ENCODE assay signal across 27 cellular contexts in genomic region chr16:27717726-27718125, GRCh38.
DNase-seq lines count a peak whose midpoint lies in the region; ATAC-seq, FAIRE-seq and TF ChIP-seq lines count a peak whose summit lies in the region.
"Had no signal": no experiment of that assay in that cellular context is flagged by ENCODE, and none has a peak within 500 bp of the region (broad histone marks: within the 10 kb centered on the region; RNA-seq: fewer than 3 reads in every experiment).

No MANE protein-coding gene starts in this region.

- no peaks in the 10 kb centered on the region for H4K20me1 ChIP-seq in BLaER1

- H2AK5ac ChIP-seq in trophoblast cell (ENCODE audit: low read length) = no peak overlapping the region

- peaks cover 7% of the 10 kb centered on the region for H3K4me1 Mint-ChIP-seq in endodermal cell
- H3K4me1 Mint-ChIP-seq: B cell; stimulated activated naive B cell treated with anti-CD40 and anti-IgM and Interleukin-4, amounts not matched to agents 10 μg/mL and 1 μg/mL and 100 μg/mL, for 72 hours had no signal

- peak; percentile 88 for DNase-seq in NCI-H82 (lab: John Stamatoyannopoulos, UW)
- DNase-seq in endodermal cell = no peak
- no peak for DNase-seq in trophoblast cell
- no peak for DNase-seq in H54 (ENCODE audit: insufficient read length, low spot score)
- no peak for DNase-seq in dermis blood vessel endothelial cell
- DNase-seq in NK-92 treated with Interleukin-12 subunit alpha and Interleukin-12 subunit beta, amount 100 ng/mL, for 24 hours (lab: John Stamatoyannopoulos, UW) = no peak
- DNase-seq: activated CD4-positive, alpha-beta T cell treated with anti-CD3 and anti-CD28 coated beads, Interleukin-2, amount 50 U/mL, for 48 hours; activated gamma-delta T cell; Caco-2; foreskin fibroblast; HFFc6; Kasumi-1; left ventricle myocardium inferior; NCI-H1105; NCI-H2081; nephron progenitor cell; stimulated activated naive B cell treated with anti-CD40 and anti-IgM and Interleukin-4, amounts not matched to agents 10 μg/mL and 1 μg/mL and 100 μg/mL, for 72 hours; transverse colon had no signal

- no peaks in the 10 kb centered on the region for H3K27me3 Mint-ChIP-seq in endodermal cell (ENCODE audit: insufficient read depth)
- H3K27me3 Mint-ChIP-seq: B cell; stimulated activated naive B cell treated with anti-CD40 and anti-IgM and Interleukin-4, amounts not matched to agents 10 μg/mL and 1 μg/mL and 100 μg/mL, for 72 hours had no signal

- no peak overlapping the region for H2BK5ac ChIP-seq in trophoblast cell (ENCODE audit: low read depth, low read length, poor library complexity)

- H3K4me3 ChIP-seq in BLaER1 (no peak overlapping the region), endodermal cell (ENCODE audit: low read length) (no peak overlapping the region), trophoblast cell (ENCODE audit: low read depth, low read length) (no peak overlapping the region)
- H3K4me3 ChIP-seq: left ventricle myocardium inferior, SK-N-MC, transverse colon had no signal

- no peaks in the 10 kb centered on the region for H3K9me3 ChIP-seq in BLaER1
- no peaks in the 10 kb centered on the region for H3K9me3 ChIP-seq in endodermal cell (ENCODE audit: control insufficient read depth, low read length)
- no peaks in the 10 kb centered on the region for H3K9me3 ChIP-seq in trophoblast cell (ENCODE audit: insufficient read depth, low read depth, low read length)
- H3K9me3 ChIP-seq: Caco-2, left ventricle myocardium inferior, transverse colon had no signal

- no peaks in the 10 kb centered on the region for H3K9me3 Mint-ChIP-seq in endodermal cell
- H3K9me3 Mint-ChIP-seq: HFFc6; mesothelial cell of epicardium; nephron progenitor cell; T-helper 2 cell treated with Interferon-gamma antibody and Interleukin-4, amounts not matched to agents 5 μg/mL and 100 μg/mL, for 36 hours had no signal

- H3K14ac ChIP-seq in trophoblast cell (ENCODE audit: low read length) = no peak overlapping the region

- ATAC-seq in HG03039 (IDR thresholded peaks at IDR 0.05; ENCODE audit: unreplicated experiment) = no peak
- ATAC-seq: stimulated activated naive B cell treated with anti-CD40 and anti-IgM and Interleukin-4, amounts not matched to agents 10 μg/mL and 1 μg/mL and 100 μg/mL, for 72 hours had no signal

- H3K4me2 ChIP-seq in BLaER1 (peak overlapping the region; percentile 78), trophoblast cell (ENCODE audit: low read length) (no peak overlapping the region)

- H4K8ac ChIP-seq in trophoblast cell (ENCODE audit: low read depth, low read length) = no peak overlapping the region

- no peak overlapping the region for H3K23ac ChIP-seq in trophoblast cell (ENCODE audit: low read length)

- H3K27me3 ChIP-seq in BLaER1 (no peaks in the 10 kb centered on the region), endodermal cell (ENCODE audit: control insufficient read depth, insufficient read depth, low read length, poor library complexity, severe bottlenecking) (no peaks in the 10 kb centered on the region), trophoblast cell (ENCODE audit: insufficient read depth, low read length) (no peaks in the 10 kb centered on the region)
- H3K27me3 ChIP-seq: transverse colon had no signal

- H4K12ac ChIP-seq in trophoblast cell (ENCODE audit: low read depth, low read length) = no peak overlapping the region

- no peak overlapping the region for H3K4me3 Mint-ChIP-seq in endodermal cell
- H3K4me3 Mint-ChIP-seq: B cell; HFFc6; mesothelial cell of epicardium; nephron progenitor cell; stimulated activated naive B cell treated with anti-CD40 and anti-IgM and Interleukin-4, amounts not matched to agents 10 μg/mL and 1 μg/mL and 100 μg/mL, for 72 hours; T-helper 2 cell treated with Interferon-gamma antibody and Interleukin-4, amounts not matched to agents 5 μg/mL and 100 μg/mL, for 36 hours had no signal

- no peak for TF ChIP-seq CTCF in endodermal cell (conservative IDR thresholded peaks at IDR 0.05)

- FAIRE-seq in H54 (lab: Jason Lieb, UNC) = no peak
- FAIRE-seq: A204.1, GM19239 had no signal

- H2BK120ac ChIP-seq in trophoblast cell (ENCODE audit: insufficient read depth, low read length, poor library complexity) = no peak overlapping the region

- no peaks in the 10 kb centered on the region for H3K79me1 ChIP-seq in trophoblast cell (ENCODE audit: low read length)

- H3K27ac Mint-ChIP-seq in endodermal cell = no peak overlapping the region
- H3K27ac Mint-ChIP-seq: B cell; HFFc6; mesothelial cell of epicardium; stimulated activated naive B cell treated with anti-CD40 and anti-IgM and Interleukin-4, amounts not matched to agents 10 μg/mL and 1 μg/mL and 100 μg/mL, for 72 hours; T-helper 2 cell treated with Interferon-gamma antibody and Interleukin-4, amounts not matched to agents 5 μg/mL and 100 μg/mL, for 36 hours had no signal

- no peak overlapping the region for H3K9ac ChIP-seq in BLaER1
- H3K9ac ChIP-seq in endodermal cell (ENCODE audit: extremely low read depth, low read length, poor library complexity, severe bottlenecking) = no peak overlapping the region
- H3K9ac ChIP-seq in trophoblast cell (ENCODE audit: low read length) = peak overlapping the region; percentile 41

- no peak overlapping the region for H4K91ac ChIP-seq in trophoblast cell (ENCODE audit: low read depth, low read length)

- TF ChIP-seq POLR2A in H54 (IDR thresholded peaks at IDR 0.05; ENCODE audit: low read depth, low read length) = no peak

- H3K79me2 ChIP-seq in trophoblast cell (ENCODE audit: control insufficient read depth, insufficient read depth, low read length, poor library complexity) = no peaks in the 10 kb centered on the region

- no peak overlapping the region for H3K4ac ChIP-seq in trophoblast cell (ENCODE audit: low read depth, low read length)

- no peak overlapping the region for H3K18ac ChIP-seq in trophoblast cell (ENCODE audit: low read length)

- H3K36me3 Mint-ChIP-seq in endodermal cell (ENCODE audit: low read depth) = peaks cover 35% of the 10 kb centered on the region

- H3K27ac ChIP-seq in BLaER1 (peak overlapping the region; percentile 58; the same call in 1 of the 2 replicates), endodermal cell (ENCODE audit: low read depth, low read length) (peak overlapping the region; percentile 91), trophoblast cell (ENCODE audit: low read depth, low read length) (no peak overlapping the region)
- H3K27ac ChIP-seq: epithelial cell of prostate, left ventricle myocardium inferior, SK-N-MC had no signal

- no peak overlapping the region for H2BK12ac ChIP-seq in trophoblast cell (ENCODE audit: low read length)

- H3K36me3 ChIP-seq in BLaER1 (no peaks in the 10 kb centered on the region), endodermal cell (ENCODE audit: control insufficient read depth, insufficient read depth, low read length) (peaks cover 10% of the 10 kb centered on the region), trophoblast cell (ENCODE audit: control insufficient read depth in 1 of 2, insufficient read depth in 2 of 2, low read length in 2 of 2) (peaks cover 0 to 9% of the 10 kb centered on the region in 2 experiments)
- H3K36me3 ChIP-seq: transverse colon had no signal

- WGBS in endodermal cell (ENCODE audit: insufficient coverage in 1 of 2, insufficient read length in 1 of 2), 2 experiments = 90 to 97% methylated on average over 2 of the region's 2 CpGs
- WGBS in trophoblast cell (ENCODE audit: extremely low coverage, insufficient coverage, insufficient read length) = no CpG with 5 or more reads among the region's 2 CpGs

- H3K4me1 ChIP-seq in BLaER1 = peaks cover 51% of the 10 kb centered on the region
- H3K4me1 ChIP-seq in endodermal cell (ENCODE audit: control insufficient read depth, insufficient read depth, low read length) = no peaks in the 10 kb centered on the region
- peaks cover 2 to 6% of the 10 kb centered on the region in 2 experiments for H3K4me1 ChIP-seq in trophoblast cell (ENCODE audit: control insufficient read depth in 1 of 2, insufficient read depth in 2 of 2, low read length in 2 of 2)
- H3K4me1 ChIP-seq: Caco-2, left ventricle myocardium inferior had no signal

- no peak overlapping the region for H2AFZ ChIP-seq in trophoblast cell (ENCODE audit: insufficient read depth, low read length, poor library complexity)
